In the genomic region with DNA sequence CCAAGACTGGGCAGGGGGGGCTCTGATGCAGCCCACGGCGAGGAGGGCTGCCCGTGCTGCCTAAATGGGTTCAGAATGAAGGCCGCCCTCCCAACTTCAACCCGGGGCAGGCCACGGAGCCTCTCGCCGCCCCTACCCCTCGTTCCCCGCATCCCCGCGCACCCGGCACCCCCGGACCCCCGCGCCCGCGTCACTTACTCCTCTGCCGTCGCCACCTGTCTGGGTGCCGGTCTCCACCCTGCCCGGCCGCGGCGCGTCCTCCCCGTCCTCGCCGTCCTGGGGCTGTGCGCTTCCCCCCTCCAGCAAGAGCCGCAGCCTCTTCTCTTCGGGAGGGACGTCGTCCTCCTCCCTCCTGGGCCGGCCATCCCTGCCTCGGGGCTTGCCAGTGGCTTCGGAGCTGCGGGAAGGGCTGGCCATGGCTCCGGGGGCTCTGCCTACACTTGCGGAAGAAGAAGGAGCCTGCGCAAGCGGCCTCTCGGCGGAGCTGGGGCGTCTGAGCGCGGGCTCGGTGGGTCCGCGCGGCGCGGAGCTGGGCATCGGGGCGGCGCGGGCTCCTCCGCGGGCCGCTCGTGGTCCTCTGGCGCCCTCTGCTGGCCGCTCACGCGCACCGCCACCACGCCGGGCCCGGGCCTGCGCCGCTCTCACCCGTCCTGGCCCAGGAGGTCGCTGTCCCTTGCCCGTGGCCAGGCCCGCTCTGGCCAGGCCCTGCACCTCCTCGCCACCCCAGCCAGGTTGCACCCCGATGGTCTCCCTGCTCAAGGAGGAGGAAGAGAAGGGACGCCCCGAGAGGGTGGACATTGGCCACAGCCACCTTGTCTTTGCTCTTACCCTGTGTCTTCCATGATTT, we compare ENCODE assay signal across 8 cellular contexts. TPM values are rescaled to one million over a fixed set of nuclear protein-coding genes. Genes with fewer than 3 reads are reported as not detected.
DNase-seq lines count a peak whose midpoint lies in the region; ATAC-seq and TF ChIP-seq lines count a peak whose summit lies in the region.
"Not testable (repeated sequence)": the region's sequence is repeated elsewhere in the genome, so short reads cannot be mapped to it uniquely, and the experiment has no call there.

No MANE protein-coding gene starts in this region.

- H3K9me3 Mint-ChIP-seq in activated T-cell treated with anti-CD3 and anti-CD28 coated beads, Interleukin-2, amount 50 U/mL, for 24 hours = not testable (repeated sequence)

- H3K36me3 Mint-ChIP-seq in activated T-cell treated with anti-CD3 and anti-CD28 coated beads, Interleukin-2, amount 50 U/mL, for 24 hours (ENCODE audit: low read depth) = not testable (repeated sequence)

- not testable (repeated sequence) for H3K4me3 ChIP-seq in GM06990 (replicated peaks; ENCODE audit: low read depth, low read length); SJSA1
- peak overlapping the region; percentile 39 for H3K4me3 ChIP-seq in effector memory CD4-positive, alpha-beta T cell (ENCODE audit: insufficient read depth, low read depth, low read length, poor library complexity, severe bottlenecking)
- peak overlapping the region; percentile 62 for H3K4me3 ChIP-seq in smooth muscle cell

- H3K27ac Mint-ChIP-seq in activated T-cell treated with anti-CD3 and anti-CD28 coated beads, Interleukin-2, amount 50 U/mL, for 24 hours = not testable (repeated sequence)

- H3K4me3 Mint-ChIP-seq in activated T-cell treated with anti-CD3 and anti-CD28 coated beads, Interleukin-2, amount 50 U/mL, for 24 hours = peak overlapping the region; percentile 39

- H3K9ac ChIP-seq in smooth muscle cell (ENCODE audit: low read depth) = not testable (repeated sequence)

- H4K20me1 ChIP-seq in smooth muscle cell (ENCODE audit: low read depth) = not testable (repeated sequence)

- not testable (repeated sequence) for H3K9me3 ChIP-seq in SJSA1 (replicated peaks); effector memory CD4-positive, alpha-beta T cell (ENCODE audit: control insufficient read depth, low read length); smooth muscle cell (replicated peaks; ENCODE audit: low read depth)

- H3K27me3 ChIP-seq in GM06990 (replicated peaks; ENCODE audit: control insufficient read depth, insufficient read depth, low read length); SJSA1 (replicated peaks); effector memory CD4-positive, alpha-beta T cell (replicated peaks; ENCODE audit: control insufficient read depth, insufficient read depth, low read length, poor library complexity, severe bottlenecking); smooth muscle cell (ENCODE audit: low read depth): not testable (repeated sequence)

- H3K79me2 ChIP-seq in smooth muscle cell (ENCODE audit: low read depth) = not testable (repeated sequence)

- H3K4me1 ChIP-seq in SJSA1 (replicated peaks); effector memory CD4-positive, alpha-beta T cell (ENCODE audit: control insufficient read depth, insufficient read depth, low read length, poor library complexity, severe bottlenecking); smooth muscle cell (ENCODE audit: low read depth): not testable (repeated sequence)

- H2AFZ ChIP-seq in smooth muscle cell (ENCODE audit: low read depth) = peak overlapping the region; percentile 85

- H3K4me2 ChIP-seq in smooth muscle cell = peak overlapping the region; percentile 89

- 5% methylated on average over 55 of the region's 79 CpGs for WGBS in smooth muscle cell (ENCODE audit: low lambda C conversion rate)

- TF ChIP-seq CTCF in GM06990 (IDR thresholded peaks at IDR 0.05; ENCODE audit: insufficient read depth, low read length, poor library complexity, severe bottlenecking) (peak; percentile 22), smooth muscle cell (IDR thresholded peaks at IDR 0.05; ENCODE audit: borderline replicate concordance, insufficient read depth, poor library complexity, severe bottlenecking) (peak; percentile 64)

- DNase-seq in GM06990 (ENCODE audit: extremely low read depth, insufficient read length) = peak; percentile 45
- peak; percentile 17 for DNase-seq in KG1 (lab: John Stamatoyannopoulos, UW)
- peak; percentile 55 to 62 for DNase-seq in SJSA1 (ENCODE audit: low read depth in 1 of 2, low spot score in 2 of 2)
- peak; percentile 86 for DNase-seq in activated T-cell treated with anti-CD3 and anti-CD28 coated beads, Interleukin-2, amount 50 U/mL, for 24 hours
- DNase-seq in effector memory CD4-positive, alpha-beta T cell = peak; percentile 29 to 52 (median 34)
- peak; percentile 67 for DNase-seq in left lobe of liver (ENCODE audit: low spot score)
- DNase-seq in smooth muscle cell (lab: John Stamatoyannopoulos, UW; ENCODE audit: unreplicated experiment) = peak; percentile 35
- DNase-seq in ureter (ENCODE audit: low spot score) = peak; percentile 55

- not testable (repeated sequence) for H3F3A ChIP-seq in smooth muscle cell (ENCODE audit: low read depth)

- ATAC-seq in left lobe of liver = peak; percentile 99

- not testable (repeated sequence) for H3K4me1 Mint-ChIP-seq in activated T-cell treated with anti-CD3 and anti-CD28 coated beads, Interleukin-2, amount 50 U/mL, for 24 hours (ENCODE audit: low read depth)

- not testable (repeated sequence) for H3K27ac ChIP-seq in SJSA1; effector memory CD4-positive, alpha-beta T cell (ENCODE audit: insufficient read depth, low read length, poor library complexity, severe bottlenecking); smooth muscle cell (ENCODE audit: low read depth)

- H3K27me3 Mint-ChIP-seq in activated T-cell treated with anti-CD3 and anti-CD28 coated beads, Interleukin-2, amount 50 U/mL, for 24 hours = peaks cover 40% of the 10 kb centered on the region

- H3K36me3 ChIP-seq in GM06990 (ENCODE audit: control insufficient read depth, insufficient read depth, low read length); SJSA1; effector memory CD4-positive, alpha-beta T cell (ENCODE audit: control insufficient read depth, insufficient read depth, low read length); smooth muscle cell (ENCODE audit: low read depth): not testable (repeated sequence)

RNA-seq across cellular contexts. Expression of gene CLEC6A, which starts 59.3 kb away (rescaled TPM):
- total RNA-seq in SJSA1 (2014; rRNA removed; shearing (Covaris generic)) = not detected in 2 replicates
- total RNA-seq in left lobe of liver = not detected
- not detected in 2 replicates for total RNA-seq in smooth muscle cell
- not detected in 2 replicates for polyA plus RNA-seq in smooth muscle cell
- total RNA-seq in ureter = not detected

Comparison
In these comparisons a context has a peak if more than half of its experiments do, and no peak if none do; other contexts are left out.
1. DNase-seq: peak in every context shown above with its lines; median percentile 86 in activated T-cell treated with anti-CD3 and anti-CD28 coated beads, Interleukin-2, amount 50 U/mL, for 24 hours; 67 in left lobe of liver; 58 in SJSA1; 55 in ureter; 45 in GM06990; 35 in smooth muscle cell; 34 in effector memory CD4-positive, alpha-beta T cell; 17 in KG1.